Comparison of ENCODE assay signal across 8 cellular contexts in the genomic region with DNA sequence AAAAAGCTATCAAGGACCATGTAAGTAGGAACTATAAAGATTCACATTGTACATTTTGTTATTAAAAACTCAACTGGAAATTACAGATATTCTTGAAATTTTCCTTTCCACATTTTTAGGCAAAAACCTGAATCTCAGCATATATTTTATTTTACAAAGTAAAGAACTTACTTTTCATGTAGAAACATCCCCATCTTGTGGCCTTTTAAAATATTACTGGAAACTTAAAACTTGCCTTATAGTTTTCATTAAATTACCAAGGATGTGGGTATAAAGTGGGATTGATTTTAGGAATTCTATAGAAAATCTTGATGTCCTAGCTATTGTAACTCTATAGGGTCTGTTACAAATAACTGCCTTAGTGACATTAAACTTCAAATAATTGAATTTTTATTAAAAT.
DNase-seq lines count a peak whose midpoint lies in the region; ATAC-seq and FAIRE-seq lines count a peak whose summit lies in the region.

No MANE protein-coding gene starts in this region.

- DNase-seq in HCEC 1CT: peak; percentile 31
- DNase-seq in SKM-1 treated with dmso at 0.1 percent for 144 hours (lab: John Stamatoyannopoulos, UW; ENCODE audit: unreplicated experiment): peak; percentile 29
- DNase-seq in inferior parietal cortex (ENCODE audit: extremely low spot score): peak; percentile 72
- DNase-seq in activated CD4-positive, alpha-beta T cell treated with anti-CD3 and anti-CD28 coated beads, Interleukin-2, amount 50 U/mL, for 1 hour: no peak
- no peak for DNase-seq in activated naive CD8-positive, alpha-beta T cell treated with anti-CD3 and anti-CD28 coated beads, Interleukin-2, amount 50 U/mL, for 24 hours

- no peaks in the 10 kb centered on the region for H3K27me3 Mint-ChIP-seq in activated naive CD8-positive, alpha-beta T cell treated with anti-CD3 and anti-CD28 coated beads, Interleukin-2, amount 50 U/mL, for 24 hours

- H3K4me3 Mint-ChIP-seq in activated naive CD8-positive, alpha-beta T cell treated with anti-CD3 and anti-CD28 coated beads, Interleukin-2, amount 50 U/mL, for 24 hours: no peak overlapping the region

- no peak overlapping the region for H3K27ac Mint-ChIP-seq in activated naive CD8-positive, alpha-beta T cell treated with anti-CD3 and anti-CD28 coated beads, Interleukin-2, amount 50 U/mL, for 24 hours

- no peaks in the 10 kb centered on the region for H3K9me3 Mint-ChIP-seq in activated naive CD8-positive, alpha-beta T cell treated with anti-CD3 and anti-CD28 coated beads, Interleukin-2, amount 50 U/mL, for 24 hours

- no peaks in the 10 kb centered on the region for H3K4me1 Mint-ChIP-seq in activated naive CD8-positive, alpha-beta T cell treated with anti-CD3 and anti-CD28 coated beads, Interleukin-2, amount 50 U/mL, for 24 hours

- H3K36me3 Mint-ChIP-seq in activated naive CD8-positive, alpha-beta T cell treated with anti-CD3 and anti-CD28 coated beads, Interleukin-2, amount 50 U/mL, for 24 hours (ENCODE audit: low read depth): peaks cover 43% of the 10 kb centered on the region

- FAIRE-seq in A204.1 (lab: Jason Lieb, UNC): peak; percentile 99

- ATAC-seq in HG02798 (IDR thresholded peaks at IDR 0.05; ENCODE audit: poor library complexity, unreplicated experiment) (no peak), HG03354 (IDR thresholded peaks at IDR 0.05; ENCODE audit: poor library complexity, severe bottlenecking, unreplicated experiment) (no peak)
- ATAC-seq in activated naive CD8-positive, alpha-beta T cell treated with anti-CD3 and anti-CD28 coated beads, Interleukin-2, amount 50 U/mL, for 24 hours: no peak

Comparison
In these comparisons a context has a peak if more than half of its experiments do, and no peak if none do; other contexts are left out.
1. DNase-seq: peak in HCEC 1CT (single experiment), SKM-1 treated with dmso at 0.1 percent for 144 hours (single experiment) and inferior parietal cortex (single experiment); none in activated CD4-positive, alpha-beta T cell treated with anti-CD3 and anti-CD28 coated beads, Interleukin-2, amount 50 U/mL, for 1 hour (single experiment) and activated naive CD8-positive, alpha-beta T cell treated with anti-CD3 and anti-CD28 coated beads, Interleukin-2, amount 50 U/mL, for 24 hours (single experiment).